In the genomic region with DNA sequence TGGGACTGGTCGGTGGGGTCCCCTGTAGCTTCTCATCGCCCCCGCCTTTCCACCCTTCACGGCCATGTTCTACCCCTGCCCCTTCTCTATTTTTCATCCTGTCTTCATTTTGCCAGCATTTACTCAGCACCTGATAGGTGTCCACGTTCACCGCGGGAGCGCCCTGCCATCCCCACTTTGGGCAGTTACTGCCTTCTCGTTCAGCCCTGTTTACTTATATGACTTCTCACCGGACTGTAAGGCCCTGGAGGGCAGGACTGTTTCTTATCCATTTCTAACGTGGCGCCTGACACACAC, we compare ENCODE assay signal across 8 cellular contexts. TPM values are rescaled to one million over a fixed set of nuclear protein-coding genes. Genes with fewer than 3 reads are reported as not detected.
DNase-seq lines count a peak whose midpoint lies in the region; ATAC-seq lines count a peak whose summit lies in the region.

No MANE protein-coding gene starts in this region.

- H3K4me1 ChIP-seq in stomach smooth muscle (ENCODE audit: control insufficient read depth, insufficient read depth, low read length) = peaks cover 52% of the 10 kb centered on the region

- H3K27me3 ChIP-seq in stomach smooth muscle (ENCODE audit: control insufficient read depth in 1 of 2, insufficient read depth in 2 of 2, low read length in 2 of 2) = no peaks in the 10 kb centered on the region

- peak overlapping the region; percentile 97 for H3K27ac Mint-ChIP-seq in activated T-cell treated with anti-CD3 and anti-CD28 coated beads, Interleukin-2, amount 50 U/mL, for 72 hours

- H3K27me3 Mint-ChIP-seq in activated T-cell treated with anti-CD3 and anti-CD28 coated beads, Interleukin-2, amount 50 U/mL, for 72 hours (ENCODE audit: low read depth) = no peaks in the 10 kb centered on the region

- H3K4me3 ChIP-seq in iPS-18c (ENCODE audit: insufficient read depth, low read depth, low read length) = peak overlapping the region; percentile 94
- peak overlapping the region; percentile 96 to 97 for H3K4me3 ChIP-seq in stomach smooth muscle (ENCODE audit: low read length in 2 of 2)

- no peaks in the 10 kb centered on the region for H3K9me3 Mint-ChIP-seq in activated T-cell treated with anti-CD3 and anti-CD28 coated beads, Interleukin-2, amount 50 U/mL, for 72 hours

- H3K36me3 Mint-ChIP-seq in activated T-cell treated with anti-CD3 and anti-CD28 coated beads, Interleukin-2, amount 50 U/mL, for 72 hours (ENCODE audit: insufficient read depth in 2 of 2) = peaks cover 7 to 10% of the 10 kb centered on the region in 2 donors

- peaks cover 37% of the 10 kb centered on the region for H3K4me1 Mint-ChIP-seq in activated T-cell treated with anti-CD3 and anti-CD28 coated beads, Interleukin-2, amount 50 U/mL, for 72 hours (ENCODE audit: low read depth)

- peak; percentile 33 for DNase-seq in NCI-H748 (lab: John Stamatoyannopoulos, UW; ENCODE audit: unreplicated experiment)
- DNase-seq in NCI-H748 treated with DMSO at 0.1 percent for 48 hours (lab: John Stamatoyannopoulos, UW) = no peak
- DNase-seq in activated T-cell treated with anti-CD3 and anti-CD28 coated beads, Interleukin-2, amount 50 U/mL, for 72 hours = no peak
- DNase-seq in amniotic stem cell (lab: John Stamatoyannopoulos, UW) = no peak

- H3K36me3 ChIP-seq in stomach smooth muscle (ENCODE audit: control insufficient read depth in 2 of 2, insufficient read depth in 2 of 2, low read length in 2 of 2) = peaks cover 24 to 26% of the 10 kb centered on the region in 2 donors

- peak overlapping the region; percentile 97 for H3K27ac ChIP-seq in stomach smooth muscle (ENCODE audit: low read length)

- peak overlapping the region; percentile 97 to 98 for H3K4me3 Mint-ChIP-seq in activated T-cell treated with anti-CD3 and anti-CD28 coated beads, Interleukin-2, amount 50 U/mL, for 72 hours

- ATAC-seq in activated T-cell treated with anti-CD3 and anti-CD28 coated beads, Interleukin-2, amount 50 U/mL, for 72 hours (replicated peaks in 1 of 2) = no peak
- ATAC-seq in HG03039 (IDR thresholded peaks at IDR 0.05; ENCODE audit: unreplicated experiment) = no peak
- no peak for ATAC-seq in HG03354 (IDR thresholded peaks at IDR 0.05; ENCODE audit: poor library complexity, severe bottlenecking, unreplicated experiment)

- H3K9ac ChIP-seq in stomach smooth muscle (ENCODE audit: low read length in 2 of 2) = peak overlapping the region; percentile 96 to 98

- H3K9me3 ChIP-seq in iPS-18c (ENCODE audit: control insufficient read depth, insufficient read depth, low read length) (no peaks in the 10 kb centered on the region), stomach smooth muscle (ENCODE audit: control insufficient read depth in 2 of 2, low read length in 2 of 2) (no peaks in the 10 kb centered on the region)

RNA-seq across cellular contexts. Expression of a gene that starts 0.4 kb away (rescaled TPM):
- total RNA-seq in activated T-cell treated with anti-CD3 and anti-CD28 coated beads, Interleukin-2, amount 50 U/mL, for 72 hours = 10 to 100 TPM; 54.8 to 66.1 TPM

RNA-seq across cellular contexts. Expression of a gene that starts 38.7 kb away (rescaled TPM):
- 10 to 100 TPM; 67.3 to 80.3 TPM for total RNA-seq in activated T-cell treated with anti-CD3 and anti-CD28 coated beads, Interleukin-2, amount 50 U/mL, for 72 hours

RNA-seq across cellular contexts. Expression of a gene that starts 46.1 kb away (rescaled TPM):
- 10 to 100 TPM; 13.5 to 13.6 TPM for total RNA-seq in activated T-cell treated with anti-CD3 and anti-CD28 coated beads, Interleukin-2, amount 50 U/mL, for 72 hours

RNA-seq across cellular contexts. Expression of a gene that starts 54.4 kb away (rescaled TPM):
- total RNA-seq in activated T-cell treated with anti-CD3 and anti-CD28 coated beads, Interleukin-2, amount 50 U/mL, for 72 hours = 10 to 100 TPM; 25.3 to 26.9 TPM
